ENCODE assay signal across 8 cellular contexts in genomic region chr18:3060667-3061580, GRCh38. TPM values are rescaled to one million over a fixed set of nuclear protein-coding genes. Genes with fewer than 3 reads are reported as not detected.
DNase-seq lines count a peak whose midpoint lies in the region; ATAC-seq and TF ChIP-seq lines count a peak whose summit lies in the region.

No MANE protein-coding gene starts in this region.

- 86% methylated on average over 15 of the region's 15 CpGs for WGBS in esophagus muscularis mucosa

- H3K36me3 ChIP-seq in esophagus muscularis mucosa: peaks cover 0 to 3% (median under 1%) of the 10 kb centered on the region in 4 donors

- no peak for TF ChIP-seq EP300 in esophagus muscularis mucosa (IDR thresholded peaks at IDR 0.05)

- peak; percentile 30 for ATAC-seq in GM19468 (IDR thresholded peaks at IDR 0.05; ENCODE audit: extremely low read depth, unreplicated experiment)
- ATAC-seq in GM19463 (IDR thresholded peaks at IDR 0.05; ENCODE audit: unreplicated experiment): no peak
- no peak for ATAC-seq in HG03097 (IDR thresholded peaks at IDR 0.05; ENCODE audit: low FRiP score, unreplicated experiment)

- no peak for TF ChIP-seq POLR2A in esophagus muscularis mucosa (IDR thresholded peaks at IDR 0.05; ENCODE audit: low read depth)

- intact Hi-C loops in esophagus muscularis mucosa (cut with DNase I): loop anchor here (5.0 to 10.0 kb wide), 3 partner anchors 49 to 184 kb away; partner anchors contain the start of genes LPIN2 and MYL12A

- peaks cover 10 to 36% (median 25%) of the 10 kb centered on the region in 4 donors for H3K4me1 ChIP-seq in esophagus muscularis mucosa

- TF ChIP-seq CTCF in esophagus muscularis mucosa (IDR thresholded peaks at IDR 0.05): no peak

- H3K4me3 ChIP-seq in esophagus muscularis mucosa: no peak overlapping the region

- no peaks in the 10 kb centered on the region for H3K27me3 ChIP-seq in esophagus muscularis mucosa

- H3K27ac ChIP-seq in esophagus muscularis mucosa (replicated peaks in 1 of 4): peak overlapping the region; percentile 6 to 42 (median 28)

- no peaks in the 10 kb centered on the region for H3K9me3 ChIP-seq in esophagus muscularis mucosa

- DNase-seq in activated CD4-positive, CD25-positive, alpha-beta regulatory T cell treated with anti-CD3 and anti-CD28 coated beads, Interleukin-2, amount 50 U/mL, for 72 hours: peak; percentile 45
- DNase-seq in esophagus muscularis mucosa (ENCODE audit: extremely low spot score) (no peak), NCI-H2171 treated with DMSO at 0.1 percent for 48 hours (lab: John Stamatoyannopoulos, UW) (no peak), SKM-1 treated with dmso at 0.1 percent for 144 hours (lab: John Stamatoyannopoulos, UW; ENCODE audit: unreplicated experiment) (no peak)
- DNase-seq in stimulated activated CD4-positive, alpha-beta T cell treated with anti-CD3 and anti-CD28 coated beads, TNF-alpha, amount 100 ng/mL, for 48 hours (ENCODE audit: low read depth in 3 of 3): peak in 2 of 3 donors; percentile 25 to 46

RNA-seq across cellular contexts. Expression of gene LPIN2, which starts 48.0 kb away (rescaled TPM):
- total RNA-seq in esophagus muscularis mucosa: 10 to 100 TPM; 15.4 to 26.9 (median 24.8) TPM

Comparison
In these comparisons a context has a peak if more than half of its experiments do, and no peak if none do; other contexts are left out.
1. DNase-seq: peak in activated CD4-positive, CD25-positive, alpha-beta regulatory T cell treated with anti-CD3 and anti-CD28 coated beads, Interleukin-2, amount 50 U/mL, for 72 hours (single experiment) and stimulated activated CD4-positive, alpha-beta T cell treated with anti-CD3 and anti-CD28 coated beads, TNF-alpha, amount 100 ng/mL, for 48 hours (2 of 3); none in esophagus muscularis mucosa (single experiment), NCI-H2171 treated with DMSO at 0.1 percent for 48 hours (single experiment) and SKM-1 treated with dmso at 0.1 percent for 144 hours (single experiment).